Comparison of ENCODE assay signal across 23 cellular contexts in genomic region chr6:167980911-167981310, GRCh38. TPM values are rescaled to one million over a fixed set of nuclear protein-coding genes. Genes with fewer than 3 reads are reported as not detected.
DNase-seq lines count a peak whose midpoint lies in the region; ATAC-seq and TF ChIP-seq lines count a peak whose summit lies in the region.
"Had no signal": no experiment of that assay in that cellular context is flagged by ENCODE, and none has a peak within 500 bp of the region (broad histone marks: within the 10 kb centered on the region; RNA-seq: fewer than 3 reads in every experiment).

No MANE protein-coding gene starts in this region.

- H3K36me3 ChIP-seq in Caco-2 (ENCODE audit: control insufficient read depth, insufficient read depth, low read length), result no peaks in the 10 kb centered on the region
- H3K36me3 ChIP-seq: BE2C, HAP-1 had no signal

- H3K36me3 Mint-ChIP-seq in osteocyte (ENCODE audit: unreplicated experiment) (peaks cover 1% of the 10 kb centered on the region), Caco-2 (ENCODE audit: insufficient read depth, unreplicated experiment) (peaks cover 12% of the 10 kb centered on the region)
- H3K36me3 Mint-ChIP-seq: CD4-positive, CD25-positive, alpha-beta regulatory T cell had no signal

- CTCF ChIA-PET in Caco-2 (lab: Charles Lee), result no interaction called here

- no peaks in the 10 kb centered on the region for H3K27me3 Mint-ChIP-seq in osteocyte (ENCODE audit: unreplicated experiment)
- H3K27me3 Mint-ChIP-seq in Caco-2 (ENCODE audit: insufficient read depth, unreplicated experiment), result no peaks in the 10 kb centered on the region
- H3K27me3 Mint-ChIP-seq: CD4-positive, CD25-positive, alpha-beta regulatory T cell had no signal

- H3K9me3 Mint-ChIP-seq in osteocyte (ENCODE audit: unreplicated experiment) (no peaks in the 10 kb centered on the region), Caco-2 (ENCODE audit: unreplicated experiment) (peaks cover 16% of the 10 kb centered on the region)

- no peak for ATAC-seq in HG02884 (IDR thresholded peaks at IDR 0.05; ENCODE audit: unreplicated experiment)
- ATAC-seq: GM12878 had no signal

- no TSS peak for BruUV-seq in Caco-2 (replicated peaks; lab: Mats Ljungman, UMichigan)

- no peaks in the 10 kb centered on the region for H3K9me3 ChIP-seq in Caco-2
- H3K9me3 ChIP-seq: BE2C, HAP-1 had no signal

- intact Hi-C loops in Caco-2 (cut with micrococcal nuclease; ENCODE audit: unreplicated experiment), result no loop called here

- H3K4me1 Mint-ChIP-seq in osteocyte (ENCODE audit: unreplicated experiment) (peaks cover 20% of the 10 kb centered on the region), Caco-2 (ENCODE audit: low read depth, unreplicated experiment) (no peaks in the 10 kb centered on the region)
- H3K4me1 Mint-ChIP-seq: CD4-positive, CD25-positive, alpha-beta regulatory T cell had no signal

- H3K4me1 ChIP-seq in Caco-2, result no peaks in the 10 kb centered on the region
- H3K4me1 ChIP-seq: BE2C, HAP-1 had no signal

- H3K4me3 ChIP-seq in astrocyte of the spinal cord (ENCODE audit: low read depth, low read length) (no peak overlapping the region), Caco-2 (ENCODE audit: low read depth, low read length) (no peak overlapping the region)
- H3K4me3 ChIP-seq: GM12878, GM23248, HAP-1 had no signal

- in situ Hi-C loops in astrocyte of the spinal cord (cut with HindIII; ENCODE audit: low sequenced_read_pairs), result no loop called here

- no peaks in the 10 kb centered on the region for H3K27me3 ChIP-seq in Caco-2 (replicated peaks; ENCODE audit: control insufficient read depth, insufficient read depth, low read length)
- H3K27me3 ChIP-seq: BE2C had no signal

- no peak overlapping the region for H3K4me3 Mint-ChIP-seq in osteocyte (ENCODE audit: unreplicated experiment)
- H3K4me3 Mint-ChIP-seq in Caco-2 (ENCODE audit: unreplicated experiment), result no peak overlapping the region
- H3K4me3 Mint-ChIP-seq: CD4-positive, CD25-positive, alpha-beta regulatory T cell had no signal

- POLR2A ChIA-PET in Caco-2 (lab: Charles Lee), result no interaction called here

- TF ChIP-seq CTCF in astrocyte of the spinal cord (IDR thresholded peaks at IDR 0.05; ENCODE audit: low read depth, low read length), result no peak
- TF ChIP-seq CTCF in osteocyte (IDR thresholded peaks at IDR 0.05), result no peak
- no peak for TF ChIP-seq CTCF in Caco-2 (IDR thresholded peaks at IDR 0.05; ENCODE audit: insufficient read depth in 1 of 2, low read depth in 1 of 2, low read length in 1 of 2, severe bottlenecking in 1 of 2, unreplicated experiment in 1 of 2)

- peak; percentile 6 for DNase-seq in HT1080 (ENCODE audit: low read depth)
- DNase-seq in astrocyte of the spinal cord (ENCODE audit: low read depth, low spot score), result peak; percentile 29
- DNase-seq in epidermal melanocyte (ENCODE audit: insufficient read length, low spot score), result peak; percentile 49
- DNase-seq in osteocyte (ENCODE audit: extremely low spot score, unreplicated experiment), result no peak
- no peak for DNase-seq in Caco-2
- no peak for DNase-seq in NCI-H345 treated with DMSO at 0.1 percent for 48 hours (lab: John Stamatoyannopoulos, UW; ENCODE audit: unreplicated experiment)
- no peak for DNase-seq in occipital lobe (lab: John Stamatoyannopoulos, UW)
- DNase-seq: BE2C; Calu3; CD4-positive, CD25-positive, alpha-beta regulatory T cell; DMS53; EL; GM23248; NCI-H1092 treated with DMSO at 0.1 percent for 48 hours; NCI-H2081; NCI-H748 treated with DMSO at 0.1 percent for 48 hours; NK-92 treated with Interleukin-12 subunit alpha and Interleukin-12 subunit beta, amount 100 ng/mL, for 24 hours; Right ventricle myocardium superior had no signal

- H3K27ac Mint-ChIP-seq in osteocyte (ENCODE audit: unreplicated experiment) (peak overlapping the region; percentile 17), Caco-2 (ENCODE audit: unreplicated experiment) (no peak overlapping the region)
- H3K27ac Mint-ChIP-seq: CD4-positive, CD25-positive, alpha-beta regulatory T cell had no signal

RNA-seq across cellular contexts. Expression of gene KIF25, which starts 16.6 kb away (rescaled TPM):
- not detected in 2 replicates for total RNA-seq in HT1080 (2014; rRNA removed; shearing (Covaris generic))
- not detected in 2 replicates for polyA plus RNA-seq in HT1080 (2015; cell fraction: cytosol; rRNA removed)
- not detected in 2 replicates for polyA plus RNA-seq in HT1080 (2015; cell fraction: nucleus; rRNA removed)
- not detected in 2 replicates for total RNA-seq in osteocyte
- not detected in 2 replicates for total RNA-seq in Caco-2 (2022)
- total RNA-seq in occipital lobe, result not detected
- total RNA-seq: Calu3; CD4-positive, CD25-positive, alpha-beta regulatory T cell; GM12878; GM23248; NCI-H460; OCI-LY7 had no signal
- polyA plus RNA-seq: CD4-positive, CD25-positive, alpha-beta regulatory T cell; GM12878; GM23248 had no signal

Comparison
In these comparisons a context has a peak if more than half of its experiments do, and no peak if none do; other contexts are left out.
1. DNase-seq: peak in HT1080 (single experiment), astrocyte of the spinal cord (single experiment) and epidermal melanocyte (single experiment); none in osteocyte (single experiment), Caco-2 (0 of 2), NCI-H345 treated with DMSO at 0.1 percent for 48 hours (single experiment) and occipital lobe (single experiment).